ENCODE assay signal across 1 cellular context in the genomic region with DNA sequence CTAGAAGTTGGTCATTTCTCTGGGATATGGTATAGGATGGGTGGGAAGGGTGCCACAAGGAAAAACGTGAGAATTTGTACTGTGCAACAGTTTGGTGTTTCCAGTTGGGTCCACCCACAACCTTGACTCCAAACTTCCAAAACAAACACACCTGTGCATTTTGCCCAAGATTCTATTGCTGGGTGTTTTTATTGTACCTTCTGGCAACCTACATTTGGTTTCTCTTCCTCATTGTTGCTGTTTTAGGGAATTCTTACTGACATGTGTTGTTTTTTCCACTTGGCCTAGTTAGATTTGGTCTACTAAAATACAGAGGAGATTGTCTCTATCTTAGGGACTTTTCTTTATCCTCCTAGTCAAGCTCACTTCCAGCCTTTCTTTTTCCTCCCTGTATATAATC.
TF ChIP-seq lines count a peak whose summit lies in the region.

No MANE protein-coding gene starts in this region.

TF ChIP-seq in GM12878, 131 proteins besides CTCF, POLR2A, EP300 and RAD21:
- TF ChIP-seq IKZF1 (conservative IDR thresholded peaks at IDR 0.05) (peak; percentile 46; the same call in 1 of the 2 replicates), CHD4 (IDR thresholded peaks at IDR 0.05) (no peak), SPI1 (IDR thresholded peaks at IDR 0.05; ENCODE audit: borderline replicate concordance, insufficient read depth, low read depth, low read length) (peak; percentile 52; the same call in 1 of the 2 replicates), CBX3 (IDR thresholded peaks at IDR 0.05; ENCODE audit: borderline replicate concordance, low read depth) (no peak), TCF7 (IDR thresholded peaks at IDR 0.05; ENCODE audit: borderline replicate concordance) (no peak), PAX5 (IDR thresholded peaks at IDR 0.05; ENCODE audit: borderline replicate concordance, low read depth, low read length) (no peak), EED (IDR thresholded peaks at IDR 0.05; ENCODE audit: low read depth) (0 out of 2 replicates have a peak, but pooled peaks have one; percentile 19), SIX5 (IDR thresholded peaks at IDR 0.05; ENCODE audit: low read depth, low read length, severe bottlenecking) (no peak), NR2C2 (IDR thresholded peaks at IDR 0.05; ENCODE audit: borderline replicate concordance, control insufficient read depth, insufficient read length, low read depth) (no peak), TCF12 (IDR thresholded peaks at IDR 0.05; ENCODE audit: low read depth, low read length) (no peak), IKZF2 (IDR thresholded peaks at IDR 0.05) (peak; percentile 27 to 30; a peak in 2 of 4 replicates), PRDM15 (CRISPR knock-in tag; IDR thresholded peaks at IDR 0.05) (no peak)
